In the genomic region with DNA sequence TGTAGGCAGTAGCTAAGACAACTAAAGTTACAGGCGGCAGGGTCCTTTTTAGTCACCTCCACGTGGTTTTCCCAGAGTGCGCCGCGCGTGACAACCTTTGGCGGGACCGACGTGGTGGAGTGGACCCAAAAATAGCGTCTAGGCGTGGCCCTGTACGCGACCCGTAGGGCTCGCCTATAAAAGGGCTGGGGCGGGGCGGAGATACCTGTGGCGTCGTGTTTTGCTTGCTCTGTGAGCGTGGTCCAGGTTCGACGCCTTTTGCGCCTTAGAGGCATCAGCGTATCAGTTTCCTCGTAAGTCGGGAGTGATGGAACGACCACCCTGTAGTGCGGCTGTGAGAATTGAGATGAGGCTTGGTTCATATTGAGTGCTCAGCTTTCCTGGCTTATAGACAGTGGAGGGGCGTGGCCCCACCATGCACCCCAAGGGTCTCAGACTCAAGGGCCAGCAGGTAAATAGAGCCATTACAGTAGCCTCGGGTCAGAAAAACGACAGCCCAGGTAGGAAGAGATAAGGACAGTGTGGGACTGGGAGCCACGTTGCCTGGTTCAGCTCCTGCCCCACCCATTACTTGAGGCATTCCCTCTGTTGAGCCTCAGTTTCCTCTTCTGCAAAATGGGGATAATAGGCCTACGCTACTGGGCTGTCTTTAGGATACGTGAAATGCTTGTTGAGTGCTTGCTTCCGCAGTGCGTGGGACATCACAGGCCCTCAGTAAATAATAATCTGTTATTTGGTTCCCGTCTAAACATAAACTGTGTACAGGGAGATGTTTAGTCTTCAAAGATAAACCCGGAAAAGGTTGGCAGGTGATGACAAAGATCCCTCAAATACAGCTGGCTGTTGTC, we compare ENCODE assay signal across 8 cellular contexts. TPM values are rescaled to one million over a fixed set of nuclear protein-coding genes. Genes with fewer than 3 reads are reported as not detected.
DNase-seq lines count a peak whose midpoint lies in the region; ATAC-seq and TF ChIP-seq lines count a peak whose summit lies in the region.

No MANE protein-coding gene starts in this region.

- peak overlapping the region; percentile 83 for H3K9ac ChIP-seq in Loucy (ENCODE audit: low read depth, low read length, poor library complexity, severe bottlenecking)

- H3K9me2 ChIP-seq in Loucy (replicated peaks; ENCODE audit: low read depth, low read length) = no peaks in the 10 kb centered on the region

- H3K9me3 ChIP-seq in Loucy (ENCODE audit: insufficient read depth, low read depth, low read length) (no peaks in the 10 kb centered on the region), T-helper 17 cell (ENCODE audit: control insufficient read depth, low read length, poor library complexity, severe bottlenecking) (no peaks in the 10 kb centered on the region)

- peak overlapping the region; percentile 95 for H3K27ac ChIP-seq in ACC112 (ENCODE audit: low read depth, low read length)

- TF ChIP-seq CTCF in Loucy (conservative IDR thresholded peaks at IDR 0.05; ENCODE audit: low read length) = no peak
- TF ChIP-seq CTCF in astrocyte of the spinal cord (IDR thresholded peaks at IDR 0.05; ENCODE audit: low read depth, low read length) = no peak

- H3K36me3 Mint-ChIP-seq in T-helper 17 cell (ENCODE audit: low read depth) (no peaks in the 10 kb centered on the region), immature natural killer cell (peaks cover 0 to 4% (median 3%) of the 10 kb centered on the region in 3 donors)

- peak; percentile 44 for ATAC-seq in T-helper 17 cell

- H3K4me2 ChIP-seq in Loucy (ENCODE audit: low read depth, low read length, poor library complexity, severe bottlenecking) = peak overlapping the region; percentile 80

- DNase-seq in GM19238 (ENCODE audit: insufficient read length, low spot score) (peak; percentile 82), T-helper 17 cell (peak; percentile 59 to 67 (median 61)), astrocyte of the spinal cord (ENCODE audit: low read depth, low spot score) (no peak), immature natural killer cell (no peak), dermis blood vessel endothelial cell (no peak)
- DNase-seq in stimulated activated CD4-positive, alpha-beta T cell treated with anti-CD3 and anti-CD28 coated beads, Interleukin-15, amount 100 ng/mL, for 24 hours = peak; percentile 90

- in situ Hi-C loops in astrocyte of the spinal cord (cut with HindIII; ENCODE audit: low sequenced_read_pairs) = no loop called here

- H3K27me3 ChIP-seq in ACC112 (ENCODE audit: insufficient read depth, low read length) (no peaks in the 10 kb centered on the region), Loucy (ENCODE audit: insufficient read depth, low read length, poor library complexity, severe bottlenecking) (no peaks in the 10 kb centered on the region)

- H3K4me1 Mint-ChIP-seq in T-helper 17 cell (peaks cover 8% of the 10 kb centered on the region), immature natural killer cell (peaks cover 13 to 19% of the 10 kb centered on the region in 2 donors)

- H2AFZ ChIP-seq in ACC112 (ENCODE audit: low read length, unreplicated experiment) = peak overlapping the region; percentile 98
- peak overlapping the region; percentile 79 for H2AFZ ChIP-seq in Loucy (ENCODE audit: low read length)

- no peaks in the 10 kb centered on the region; the same call in 1 of the 2 replicates for H3F3A ChIP-seq in Loucy (ENCODE audit: low read depth)

- no peaks in the 10 kb centered on the region for H3K9me3 Mint-ChIP-seq in immature natural killer cell

- H3K27ac Mint-ChIP-seq in T-helper 17 cell = peak overlapping the region; percentile 96
- peak overlapping the region; percentile 98 to 100 (median 100) for H3K27ac Mint-ChIP-seq in immature natural killer cell

- no peaks in the 10 kb centered on the region for H3K27me3 Mint-ChIP-seq in T-helper 17 cell
- H3K27me3 Mint-ChIP-seq in immature natural killer cell (ENCODE audit: low read depth in 3 of 3) = peaks cover 14 to 31% (median 28%) of the 10 kb centered on the region in 3 donors

- H3K4me3 Mint-ChIP-seq in T-helper 17 cell = peak overlapping the region; percentile 95
- peak overlapping the region; percentile 95 to 99 (median 97) for H3K4me3 Mint-ChIP-seq in immature natural killer cell

- H3K4me1 ChIP-seq in ACC112 (ENCODE audit: control insufficient read depth, insufficient read depth, low read length, unreplicated experiment) (peaks cover 9% of the 10 kb centered on the region), Loucy (ENCODE audit: insufficient read depth, low read length, poor library complexity, severe bottlenecking) (peaks cover 14% of the 10 kb centered on the region)

- H4K20me1 ChIP-seq in Loucy (ENCODE audit: insufficient read depth, low read length, poor library complexity, severe bottlenecking) = peaks cover 7% of the 10 kb centered on the region

- no peaks in the 10 kb centered on the region for H3K79me2 ChIP-seq in ACC112 (ENCODE audit: control insufficient read depth, insufficient read depth, low read length, unreplicated experiment)
- H3K79me2 ChIP-seq in Loucy (ENCODE audit: insufficient read depth, low read length) = no peaks in the 10 kb centered on the region; the same call in none of the 2 replicates

- H3K4me3 ChIP-seq in ACC112 (ENCODE audit: low read depth, low read length) (peak overlapping the region; percentile 96), Loucy (ENCODE audit: low read length, poor library complexity, severe bottlenecking) (peak overlapping the region; percentile 76), astrocyte of the spinal cord (ENCODE audit: low read depth, low read length) (peak overlapping the region; percentile 71)

- H3K36me3 ChIP-seq in ACC112 (ENCODE audit: insufficient read depth, low read length) (no peaks in the 10 kb centered on the region), Loucy (ENCODE audit: insufficient read depth, low read length) (peaks cover 18% of the 10 kb centered on the region; the same call in 1 of the 2 replicates)

RNA-seq across cellular contexts. Expression of a gene that starts 0.7 kb away (rescaled TPM):
- total RNA-seq in T-helper 17 cell (10 to 100 TPM in 1 of 2 donors, 1 to 10 TPM in 1; 8.7 to 10.5 TPM), dermis blood vessel endothelial cell (43.1 and 60.6 TPM in 2 replicates)
- polyA plus RNA-seq in immature natural killer cell = 100 to 1,000 TPM in 1 of 3 donors, 10 to 100 TPM in 2; 60.1 to 103 (median 88.5) TPM

RNA-seq across cellular contexts. Expression of a gene that starts 11.5 kb away (rescaled TPM):
- 1 to 10 TPM; 1.6 to 2.2 TPM for total RNA-seq in T-helper 17 cell
- polyA plus RNA-seq in immature natural killer cell = 1 to 10 TPM; 1.2 to 5.6 (median 3.3) TPM
- not detected in 2 replicates for total RNA-seq in dermis blood vessel endothelial cell

RNA-seq across cellular contexts. Expression of a gene that starts 34.7 kb away (rescaled TPM):
- total RNA-seq in T-helper 17 cell (10 to 100 TPM; 22.9 to 24.3 TPM), dermis blood vessel endothelial cell (19.2 and 46.4 TPM in 2 replicates)
- under 1 TPM; 0.26 to 0.83 (median 0.29) TPM for polyA plus RNA-seq in immature natural killer cell

Comparison
In these comparisons a context has a peak if more than half of its experiments do, and no peak if none do; other contexts are left out.
1. DNase-seq: peak in GM19238 (single experiment), T-helper 17 cell (3 of 3) and stimulated activated CD4-positive, alpha-beta T cell treated with anti-CD3 and anti-CD28 coated beads, Interleukin-15, amount 100 ng/mL, for 24 hours (single experiment); none in astrocyte of the spinal cord (single experiment), immature natural killer cell (0 of 3) and dermis blood vessel endothelial cell (single experiment).
2. Peak in every context shown above with its lines, with median percentiles within 50 percentile points of each other: H3K4me3 ChIP-seq.